Comparison of ENCODE assay signal across 17 cellular contexts in genomic region chr9:137734181-137734580, GRCh38.
"Had no signal": no experiment of that assay in that cellular context is flagged by ENCODE, and none has a peak within 500 bp of the region (broad histone marks: within the 10 kb centered on the region; RNA-seq: fewer than 3 reads in every experiment).

No MANE protein-coding gene starts in this region.

- DNase-seq: activated CD8-positive, alpha-beta memory T cell treated with anti-CD3 and anti-CD28 coated beads for 24 hours; activated CD8-positive, alpha-beta memory T cell treated with anti-CD3 and anti-CD28 coated beads, Interleukin-2, amount 50 U/mL, for 48 hours; body of pancreas; caudate nucleus; dorsolateral prefrontal cortex; foreskin keratinocyte; glutamatergic neuron; hypothalamus; lower lobe of right lung; nephron progenitor cell; occipital lobe; posterior cingulate gyrus; retina; stimulated activated naive CD4-positive, alpha-beta T cell; T-helper 1 cell; upper lobe of right lung had no signal

- H3K4me3 ChIP-seq: body of pancreas, dorsolateral prefrontal cortex, lower lobe of right lung, upper lobe of right lung had no signal

- H3K9me3 ChIP-seq: body of pancreas, lower lobe of right lung, upper lobe of right lung had no signal

- H3K27me3 ChIP-seq: body of pancreas, dorsolateral prefrontal cortex, foreskin keratinocyte, upper lobe of right lung had no signal

- H3K4me3 Mint-ChIP-seq: mesothelial cell of epicardium, nephron progenitor cell had no signal

- H3K27ac Mint-ChIP-seq: mesothelial cell of epicardium, nephron progenitor cell had no signal

- H3K4me1 ChIP-seq: foreskin keratinocyte, lower lobe of right lung, upper lobe of right lung had no signal

- H3K27ac ChIP-seq: body of pancreas, dorsolateral prefrontal cortex, foreskin keratinocyte, lower lobe of right lung, upper lobe of right lung had no signal

- H3K4me1 Mint-ChIP-seq: mesothelial cell of epicardium, nephron progenitor cell had no signal
